1 cellular context compared by ENCODE assay signal in the genomic region with DNA sequence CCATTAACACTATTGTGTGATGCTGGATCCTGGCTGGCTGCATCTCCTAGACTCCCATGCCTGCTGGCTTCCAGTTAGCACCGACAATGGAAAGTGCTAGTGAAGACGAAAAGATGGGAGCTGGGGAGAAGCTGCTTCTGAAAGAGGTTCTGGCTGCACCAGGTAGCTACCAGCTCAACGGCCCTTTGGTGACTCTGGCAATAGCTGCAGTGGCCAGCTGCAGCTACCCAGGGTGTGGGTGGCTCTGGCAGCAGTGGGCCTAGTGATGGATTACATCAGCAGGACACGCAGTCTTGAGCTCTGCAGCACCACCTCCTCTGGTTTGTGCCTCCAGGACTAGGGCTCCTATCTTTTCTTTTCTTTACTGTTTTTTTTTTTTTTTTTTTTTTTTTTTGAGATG.
TF ChIP-seq lines count a peak whose summit lies in the region.

No MANE protein-coding gene starts in this region.

TF ChIP-seq in H1, 55 proteins besides CTCF, POLR2A, EP300 and RAD21:
- TF ChIP-seq CHD1 (IDR thresholded peaks at IDR 0.05; ENCODE audit: low read depth, low read length): no peak
